1 cellular context compared by ENCODE assay signal in genomic region chr17:7857724-7858486, GRCh38.
TF ChIP-seq lines count a peak whose summit lies in the region.

A gene with protein sequence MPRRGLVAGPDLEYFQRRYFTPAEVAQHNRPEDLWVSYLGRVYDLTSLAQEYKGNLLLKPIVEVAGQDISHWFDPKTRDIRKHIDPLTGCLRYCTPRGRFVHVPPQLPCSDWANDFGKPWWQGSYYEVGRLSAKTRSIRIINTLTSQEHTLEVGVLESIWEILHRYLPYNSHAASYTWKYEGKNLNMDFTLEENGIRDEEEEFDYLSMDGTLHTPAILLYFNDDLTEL (plus strand): TSS chr17:7858003. CDS start chr17:7858135, 132 bp downstream.

TF ChIP-seq in HepG2, 621 proteins besides CTCF, POLR2A, EP300 and RAD21 (continued from another document and continues in another):
- no peak for TF ChIP-seq ZBTB40 (IDR thresholded peaks at IDR 0.05)
- TF ChIP-seq ZBTB40 (CRISPR knock-in tag; IDR thresholded peaks at IDR 0.05): peak; percentile 37; the same call in 1 of the 2 replicates
- TF ChIP-seq ZMAT3 (CRISPR knock-in tag; conservative IDR thresholded peaks at IDR 0.05): peak; percentile 26; the same call in 1 of the 2 replicates
- TF ChIP-seq NRL (CRISPR knock-in tag; IDR thresholded peaks at IDR 0.05; ENCODE audit: borderline replicate concordance): peak; percentile 14; the same call in 1 of the 2 replicates
- peak; percentile 26; the same call in 1 of the 2 replicates for TF ChIP-seq RFX1 (IDR thresholded peaks at IDR 0.05)
- peak; percentile 65; the same call in 1 of the 2 replicates for TF ChIP-seq HOXA3 (CRISPR knock-in tag; IDR thresholded peaks at IDR 0.05)
- peak; percentile 74; the same call in 1 of the 2 replicates for TF ChIP-seq ZFP41 (CRISPR knock-in tag; IDR thresholded peaks at IDR 0.05; ENCODE audit: borderline replicate concordance)
- TF ChIP-seq GABPA (IDR thresholded peaks at IDR 0.05; ENCODE audit: low read depth, low read length): no peak
- no peak; the same call in none of the 2 replicates for TF ChIP-seq GABPA (CRISPR knock-in tag; IDR thresholded peaks at IDR 0.05; ENCODE audit: low read depth)
- peak; percentile 90 for TF ChIP-seq SIN3A (IDR thresholded peaks at IDR 0.05; ENCODE audit: borderline replicate concordance, low read depth, low read length)
- peak; percentile 83 for TF ChIP-seq RFX3 (CRISPR knock-in tag; IDR thresholded peaks at IDR 0.05)
- 0 out of 2 replicates have a peak, but pooled peaks have one; percentile 23 for TF ChIP-seq DNMT3B (CRISPR knock-in tag; conservative IDR thresholded peaks at IDR 0.05)
- TF ChIP-seq, protein P1, sequence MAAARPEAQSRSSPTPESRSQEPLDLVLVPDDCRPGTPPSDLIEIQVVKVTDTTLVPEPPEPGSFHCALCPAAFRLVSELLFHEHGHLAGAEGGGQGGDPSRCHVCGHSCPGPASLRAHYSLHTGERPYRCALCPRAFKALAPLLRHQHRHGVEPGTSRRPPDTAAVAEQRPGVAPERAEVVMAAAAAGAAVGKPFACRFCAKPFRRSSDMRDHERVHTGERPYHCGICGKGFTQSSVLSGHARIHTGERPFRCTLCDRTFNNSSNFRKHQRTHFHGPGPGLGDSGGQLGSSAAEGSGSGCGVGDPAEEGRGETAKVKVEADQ (CRISPR knock-in tag; IDR thresholded peaks at IDR 0.05; ENCODE audit: borderline replicate concordance): no peak
- TF ChIP-seq, protein P2, sequence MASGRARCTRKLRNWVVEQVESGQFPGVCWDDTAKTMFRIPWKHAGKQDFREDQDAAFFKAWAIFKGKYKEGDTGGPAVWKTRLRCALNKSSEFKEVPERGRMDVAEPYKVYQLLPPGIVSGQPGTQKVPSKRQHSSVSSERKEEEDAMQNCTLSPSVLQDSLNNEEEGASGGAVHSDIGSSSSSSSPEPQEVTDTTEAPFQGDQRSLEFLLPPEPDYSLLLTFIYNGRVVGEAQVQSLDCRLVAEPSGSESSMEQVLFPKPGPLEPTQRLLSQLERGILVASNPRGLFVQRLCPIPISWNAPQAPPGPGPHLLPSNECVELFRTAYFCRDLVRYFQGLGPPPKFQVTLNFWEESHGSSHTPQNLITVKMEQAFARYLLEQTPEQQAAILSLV (CRISPR knock-in tag; IDR thresholded peaks at IDR 0.05; ENCODE audit: borderline replicate concordance): peak; percentile 52; the same call in 1 of the 2 replicates
- no peak for TF ChIP-seq MED1 (CRISPR knock-in tag; IDR thresholded peaks at IDR 0.05)
- no peak for TF ChIP-seq CBX2 (IDR thresholded peaks at IDR 0.05; ENCODE audit: low read depth, low read length)
- peak; percentile 26; the same call in 1 of the 2 replicates for TF ChIP-seq CBX2 (CRISPR knock-in tag; IDR thresholded peaks at IDR 0.05; ENCODE audit: low read depth)
- peak; percentile 22 for TF ChIP-seq ZSCAN31 (CRISPR knock-in tag; IDR thresholded peaks at IDR 0.05; ENCODE audit: low read depth)
- TF ChIP-seq ZNF572 (CRISPR knock-in tag; IDR thresholded peaks at IDR 0.05): peak; percentile 64; the same call in 1 of the 2 replicates
- TF ChIP-seq, protein P3, sequence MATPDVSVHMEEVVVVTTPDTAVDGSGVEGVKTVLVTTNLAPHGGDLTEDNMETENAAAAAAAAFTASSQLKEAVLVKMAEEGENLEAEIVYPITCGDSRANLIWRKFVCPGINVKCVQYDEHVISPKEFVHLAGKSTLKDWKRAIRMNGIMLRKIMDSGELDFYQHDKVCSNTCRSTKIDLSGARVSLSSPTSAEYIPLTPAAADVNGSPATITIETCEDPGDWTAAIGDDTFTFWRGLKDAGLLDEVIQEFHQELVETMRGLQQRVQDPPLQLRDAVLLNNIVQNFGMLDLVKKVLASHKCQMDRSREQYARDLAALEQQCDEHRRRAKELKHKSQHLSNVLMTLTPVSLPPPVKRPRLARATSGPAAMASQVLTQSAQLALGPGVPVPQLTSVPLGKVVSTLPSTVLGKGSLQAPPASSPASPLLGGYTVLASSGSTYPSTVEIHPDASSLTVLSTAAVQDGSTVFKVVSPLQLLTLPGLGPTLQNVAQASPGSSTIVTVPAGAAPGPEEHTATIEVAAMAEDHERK (CRISPR knock-in tag; IDR thresholded peaks at IDR 0.05; ENCODE audit: low read depth): no peak
- TF ChIP-seq, protein P4, sequence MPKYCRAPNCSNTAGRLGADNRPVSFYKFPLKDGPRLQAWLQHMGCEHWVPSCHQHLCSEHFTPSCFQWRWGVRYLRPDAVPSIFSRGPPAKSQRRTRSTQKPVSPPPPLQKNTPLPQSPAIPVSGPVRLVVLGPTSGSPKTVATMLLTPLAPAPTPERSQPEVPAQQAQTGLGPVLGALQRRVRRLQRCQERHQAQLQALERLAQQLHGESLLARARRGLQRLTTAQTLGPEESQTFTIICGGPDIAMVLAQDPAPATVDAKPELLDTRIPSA (CRISPR knock-in tag; IDR thresholded peaks at IDR 0.05; ENCODE audit: borderline replicate concordance): no peak
- no peak for TF ChIP-seq ZFP36L2 (CRISPR knock-in tag; IDR thresholded peaks at IDR 0.05)
- TF ChIP-seq ZNF34 (CRISPR knock-in tag; IDR thresholded peaks at IDR 0.05; ENCODE audit: borderline replicate concordance): no peak
- TF ChIP-seq, protein P5, sequence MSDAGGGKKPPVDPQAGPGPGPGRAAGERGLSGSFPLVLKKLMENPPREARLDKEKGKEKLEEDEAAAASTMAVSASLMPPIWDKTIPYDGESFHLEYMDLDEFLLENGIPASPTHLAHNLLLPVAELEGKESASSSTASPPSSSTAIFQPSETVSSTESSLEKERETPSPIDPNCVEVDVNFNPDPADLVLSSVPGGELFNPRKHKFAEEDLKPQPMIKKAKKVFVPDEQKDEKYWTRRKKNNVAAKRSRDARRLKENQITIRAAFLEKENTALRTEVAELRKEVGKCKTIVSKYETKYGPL (CRISPR knock-in tag; IDR thresholded peaks at IDR 0.05): no peak
- 0 out of 2 replicates have a peak, but pooled peaks have one; percentile 26 for TF ChIP-seq MIXL1 (CRISPR knock-in tag; IDR thresholded peaks at IDR 0.05)
- peak; percentile 54; the same call in 1 of the 2 replicates for TF ChIP-seq POLR2G (IDR thresholded peaks at IDR 0.05; ENCODE audit: low read depth, low read length)
- TF ChIP-seq BATF2 (CRISPR knock-in tag; IDR thresholded peaks at IDR 0.05): no peak
- TF ChIP-seq, protein P6, sequence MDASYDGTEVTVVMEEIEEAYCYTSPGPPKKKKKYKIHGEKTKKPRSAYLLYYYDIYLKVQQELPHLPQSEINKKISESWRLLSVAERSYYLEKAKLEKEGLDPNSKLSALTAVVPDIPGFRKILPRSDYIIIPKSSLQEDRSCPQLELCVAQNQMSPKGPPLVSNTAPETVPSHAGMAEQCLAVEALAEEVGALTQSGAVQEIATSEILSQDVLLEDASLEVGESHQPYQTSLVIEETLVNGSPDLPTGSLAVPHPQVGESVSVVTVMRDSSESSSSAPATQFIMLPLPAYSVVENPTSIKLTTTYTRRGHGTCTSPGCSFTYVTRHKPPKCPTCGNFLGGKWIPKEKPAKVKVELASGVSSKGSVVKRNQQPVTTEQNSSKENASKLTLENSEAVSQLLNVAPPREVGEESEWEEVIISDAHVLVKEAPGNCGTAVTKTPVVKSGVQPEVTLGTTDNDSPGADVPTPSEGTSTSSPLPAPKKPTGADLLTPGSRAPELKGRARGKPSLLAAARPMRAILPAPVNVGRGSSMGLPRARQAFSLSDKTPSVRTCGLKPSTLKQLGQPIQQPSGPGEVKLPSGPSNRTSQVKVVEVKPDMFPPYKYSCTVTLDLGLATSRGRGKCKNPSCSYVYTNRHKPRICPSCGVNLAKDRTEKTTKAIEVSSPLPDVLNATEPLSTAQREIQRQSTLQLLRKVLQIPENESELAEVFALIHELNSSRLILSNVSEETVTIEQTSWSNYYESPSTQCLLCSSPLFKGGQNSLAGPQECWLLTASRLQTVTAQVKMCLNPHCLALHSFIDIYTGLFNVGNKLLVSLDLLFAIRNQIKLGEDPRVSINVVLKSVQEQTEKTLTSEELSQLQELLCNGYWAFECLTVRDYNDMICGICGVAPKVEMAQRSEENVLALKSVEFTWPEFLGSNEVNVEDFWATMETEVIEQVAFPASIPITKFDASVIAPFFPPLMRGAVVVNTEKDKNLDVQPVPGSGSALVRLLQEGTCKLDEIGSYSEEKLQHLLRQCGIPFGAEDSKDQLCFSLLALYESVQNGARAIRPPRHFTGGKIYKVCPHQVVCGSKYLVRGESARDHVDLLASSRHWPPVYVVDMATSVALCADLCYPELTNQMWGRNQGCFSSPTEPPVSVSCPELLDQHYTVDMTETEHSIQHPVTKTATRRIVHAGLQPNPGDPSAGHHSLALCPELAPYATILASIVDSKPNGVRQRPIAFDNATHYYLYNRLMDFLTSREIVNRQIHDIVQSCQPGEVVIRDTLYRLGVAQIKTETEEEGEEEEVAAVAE (CRISPR knock-in tag; IDR thresholded peaks at IDR 0.05; ENCODE audit: borderline replicate concordance): 0 out of 2 replicates have a peak, but pooled peaks have one; percentile 44
- 0 out of 2 replicates have a peak, but pooled peaks have one; percentile 73 for TF ChIP-seq GATAD1 (CRISPR knock-in tag; IDR thresholded peaks at IDR 0.05)
- TF ChIP-seq ZNF605 (CRISPR knock-in tag; IDR thresholded peaks at IDR 0.05): peak; percentile 71
- TF ChIP-seq, protein P7, sequence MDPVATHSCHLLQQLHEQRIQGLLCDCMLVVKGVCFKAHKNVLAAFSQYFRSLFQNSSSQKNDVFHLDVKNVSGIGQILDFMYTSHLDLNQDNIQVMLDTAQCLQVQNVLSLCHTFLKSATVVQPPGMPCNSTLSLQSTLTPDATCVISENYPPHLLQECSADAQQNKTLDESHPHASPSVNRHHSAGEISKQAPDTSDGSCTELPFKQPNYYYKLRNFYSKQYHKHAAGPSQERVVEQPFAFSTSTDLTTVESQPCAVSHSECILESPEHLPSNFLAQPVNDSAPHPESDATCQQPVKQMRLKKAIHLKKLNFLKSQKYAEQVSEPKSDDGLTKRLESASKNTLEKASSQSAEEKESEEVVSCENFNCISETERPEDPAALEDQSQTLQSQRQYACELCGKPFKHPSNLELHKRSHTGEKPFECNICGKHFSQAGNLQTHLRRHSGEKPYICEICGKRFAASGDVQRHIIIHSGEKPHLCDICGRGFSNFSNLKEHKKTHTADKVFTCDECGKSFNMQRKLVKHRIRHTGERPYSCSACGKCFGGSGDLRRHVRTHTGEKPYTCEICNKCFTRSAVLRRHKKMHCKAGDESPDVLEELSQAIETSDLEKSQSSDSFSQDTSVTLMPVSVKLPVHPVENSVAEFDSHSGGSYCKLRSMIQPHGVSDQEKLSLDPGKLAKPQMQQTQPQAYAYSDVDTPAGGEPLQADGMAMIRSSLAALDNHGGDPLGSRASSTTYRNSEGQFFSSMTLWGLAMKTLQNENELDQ (CRISPR knock-in tag; IDR thresholded peaks at IDR 0.05; ENCODE audit: borderline replicate concordance): no peak
- peak; percentile 95; the same call in 1 of the 2 replicates for TF ChIP-seq KDM5A (IDR thresholded peaks at IDR 0.05; ENCODE audit: borderline replicate concordance, low read length)
- 0 out of 2 replicates have a peak, but pooled peaks have one; percentile 29 for TF ChIP-seq TOPORS (CRISPR knock-in tag; IDR thresholded peaks at IDR 0.05)
